In genomic region chr12:94817201-94817600, GRCh38 we compare ENCODE assay signal across 8 cellular contexts.
DNase-seq lines count a peak whose midpoint lies in the region; ATAC-seq, FAIRE-seq and TF ChIP-seq lines count a peak whose summit lies in the region.
"Not testable (repeated sequence)": the region's sequence is repeated elsewhere in the genome, so short reads cannot be mapped to it uniquely, and the experiment has no call there.

No MANE protein-coding gene starts in this region.

- TF ChIP-seq POLR2A in esophagus muscularis mucosa (IDR thresholded peaks at IDR 0.05; ENCODE audit: low read depth): not testable (repeated sequence)

- peak; percentile 5 for FAIRE-seq in GM18507 (lab: Jason Lieb, UNC)

- TF ChIP-seq EP300 in esophagus muscularis mucosa (IDR thresholded peaks at IDR 0.05): not testable (repeated sequence)

- DNase-seq in GM12864 (ENCODE audit: low read depth); GM18507 (ENCODE audit: extremely low spot score, insufficient read length, low read depth); MM.1S; nephron progenitor cell; stimulated activated naive B cell treated with anti-CD40 and anti-IgM and Interleukin-4, amounts not matched to agents 10 μg/mL and 1 μg/mL and 100 μg/mL, for 72 hours: not testable (repeated sequence)
- peak; percentile 31 for DNase-seq in esophagus muscularis mucosa (ENCODE audit: extremely low spot score)

- H3K4me1 ChIP-seq in BLaER1 treated with 17β-estradiol and CSF1 and Interleukin-3, amounts not matched to agents 10 nM and 100 nM: peaks cover 5 to 44% (median 17%) of the 10 kb centered on the region in 10 experiments; a peak in 18 of 20 replicates
- H3K4me1 ChIP-seq in MM.1S (ENCODE audit: low read length) (peaks cover 54% of the 10 kb centered on the region), esophagus muscularis mucosa (peaks cover 0 to 11% (median 9%) of the 10 kb centered on the region in 4 donors)

- H3K9ac ChIP-seq in BLaER1 treated with 17β-estradiol and CSF1 and Interleukin-3, amounts not matched to agents 10 nM and 100 nM: not testable (repeated sequence)
- H3K9ac ChIP-seq in MM.1S (ENCODE audit: low read length) (peak overlapping the region; percentile 54; the same call in 1 of the 2 replicates), SU-DHL-6 (ENCODE audit: low read length) (peak overlapping the region; percentile 52)

- peak overlapping the region in 6 of 11 experiments; percentile 25 to 84 (median 72); a peak in 9 of 22 replicates for H3K4me2 ChIP-seq in BLaER1 treated with 17β-estradiol and CSF1 and Interleukin-3, amounts not matched to agents 10 nM and 100 nM
- H3K4me2 ChIP-seq in MM.1S (ENCODE audit: low read depth, low read length) (peak overlapping the region; percentile 58; the same call in 1 of the 2 replicates), SU-DHL-6 (ENCODE audit: low read depth, low read length, poor library complexity, severe bottlenecking) (peak overlapping the region; percentile 98)

- H4K20me1 ChIP-seq in BLaER1 treated with 17β-estradiol and CSF1 and Interleukin-3, amounts not matched to agents 10 nM and 100 nM; MM.1S (ENCODE audit: insufficient read depth, low read length); SU-DHL-6 (ENCODE audit: low read depth, low read length): not testable (repeated sequence)

- H3K36me3 ChIP-seq in BLaER1 treated with 17β-estradiol and CSF1 and Interleukin-3, amounts not matched to agents 10 nM and 100 nM; MM.1S (replicated peaks; ENCODE audit: insufficient read depth, low read length); esophagus muscularis mucosa: not testable (repeated sequence)
- H3K36me3 ChIP-seq in SU-DHL-6 (ENCODE audit: low read length): peaks cover 20% of the 10 kb centered on the region

- H3K27me3 Mint-ChIP-seq in nephron progenitor cell (ENCODE audit: low read depth, poor library complexity); stimulated activated naive B cell treated with anti-CD40 and anti-IgM and Interleukin-4, amounts not matched to agents 10 μg/mL and 1 μg/mL and 100 μg/mL, for 72 hours: not testable (repeated sequence)

- TF ChIP-seq CTCF in GM12864 (IDR thresholded peaks at IDR 0.05; ENCODE audit: low read depth, low read length, missing control alignments); MM.1S (IDR thresholded peaks at IDR 0.05; ENCODE audit: low read length); SU-DHL-6 (IDR thresholded peaks at IDR 0.05; ENCODE audit: insufficient read depth, low read length, poor library complexity, severe bottlenecking); esophagus muscularis mucosa (IDR thresholded peaks at IDR 0.05); nephron progenitor cell (IDR thresholded peaks at IDR 0.05): not testable (repeated sequence)

- intact Hi-C loops in esophagus muscularis mucosa (cut with DNase I): not testable (repeated sequence)

- not testable (repeated sequence) for H3K27ac ChIP-seq in BLaER1 treated with 17β-estradiol and CSF1 and Interleukin-3, amounts not matched to agents 10 nM and 100 nM; esophagus muscularis mucosa (replicated peaks in 1 of 4)
- peak overlapping the region; percentile 94 for H3K27ac ChIP-seq in MM.1S (ENCODE audit: low read length)
- peak overlapping the region; percentile 97 for H3K27ac ChIP-seq in SU-DHL-6 (ENCODE audit: low read depth, low read length)

- not testable (repeated sequence) for H3K27me3 ChIP-seq in BLaER1 treated with 17β-estradiol and CSF1 and Interleukin-3, amounts not matched to agents 10 nM and 100 nM; MM.1S (replicated peaks; ENCODE audit: insufficient read depth, low read length); SU-DHL-6 (ENCODE audit: low read length); esophagus muscularis mucosa

- not testable (repeated sequence) for H3K4me3 ChIP-seq in BLaER1 treated with 17β-estradiol and CSF1 and Interleukin-3, amounts not matched to agents 10 nM and 100 nM; MM.1S (ENCODE audit: low read length); esophagus muscularis mucosa
- peak overlapping the region; percentile 34; the same call in 1 of the 2 replicates for H3K4me3 ChIP-seq in GM12864 (ENCODE audit: low read depth, low read length)
- peak overlapping the region; percentile 43 for H3K4me3 ChIP-seq in SU-DHL-6 (ENCODE audit: insufficient read depth, low read length, poor library complexity, severe bottlenecking)

- H3K79me2 ChIP-seq in MM.1S (ENCODE audit: low read length): peaks cover 69% of the 10 kb centered on the region
- H3K79me2 ChIP-seq in SU-DHL-6 (ENCODE audit: insufficient read depth, low read length): not testable (repeated sequence)

- H3K9me3 ChIP-seq in BLaER1 treated with 17β-estradiol and CSF1 and Interleukin-3, amounts not matched to agents 10 nM and 100 nM (replicated peaks in 1 of 11): peaks cover 32 to 39% (median 33%) of the 10 kb centered on the region in 11 experiments
- H3K9me3 ChIP-seq in MM.1S (replicated peaks; ENCODE audit: insufficient read depth, low read length): not testable (repeated sequence)
- peaks cover 20% of the 10 kb centered on the region; the same call in 1 of the 2 replicates for H3K9me3 ChIP-seq in SU-DHL-6 (ENCODE audit: insufficient read depth, low read length)
- peaks cover 0 to 24% (median 18%) of the 10 kb centered on the region in 4 donors for H3K9me3 ChIP-seq in esophagus muscularis mucosa

- not testable (repeated sequence) for H2AFZ ChIP-seq in MM.1S (ENCODE audit: low read length)
- H2AFZ ChIP-seq in SU-DHL-6 (ENCODE audit: low read depth, low read length, severe bottlenecking): peak overlapping the region; percentile 44

- peak overlapping the region; percentile 39 for H3K27ac Mint-ChIP-seq in nephron progenitor cell
- peak overlapping the region; percentile 95 for H3K27ac Mint-ChIP-seq in stimulated activated naive B cell treated with anti-CD40 and anti-IgM and Interleukin-4, amounts not matched to agents 10 μg/mL and 1 μg/mL and 100 μg/mL, for 72 hours

- peaks cover 35% of the 10 kb centered on the region for H3K36me3 Mint-ChIP-seq in nephron progenitor cell (ENCODE audit: low read depth)
- peaks cover 41 to 59% of the 10 kb centered on the region in 2 donors for H3K36me3 Mint-ChIP-seq in stimulated activated naive B cell treated with anti-CD40 and anti-IgM and Interleukin-4, amounts not matched to agents 10 μg/mL and 1 μg/mL and 100 μg/mL, for 72 hours

- WGBS in esophagus muscularis mucosa: 92% methylated on average over 15 of the region's 15 CpGs

- H3K4me1 Mint-ChIP-seq in nephron progenitor cell: not testable (repeated sequence)
- peaks cover 43 to 64% of the 10 kb centered on the region in 2 donors for H3K4me1 Mint-ChIP-seq in stimulated activated naive B cell treated with anti-CD40 and anti-IgM and Interleukin-4, amounts not matched to agents 10 μg/mL and 1 μg/mL and 100 μg/mL, for 72 hours

- not testable (repeated sequence) for H3K9me2 ChIP-seq in MM.1S (replicated peaks; ENCODE audit: insufficient read depth, low read length); SU-DHL-6 (replicated peaks; ENCODE audit: insufficient read depth, low read length)

- H3F3A ChIP-seq in MM.1S (ENCODE audit: insufficient read depth, low read length): peaks cover 27% of the 10 kb centered on the region
- H3F3A ChIP-seq in SU-DHL-6 (ENCODE audit: insufficient read depth): peaks cover 46% of the 10 kb centered on the region

- H3K9me3 Mint-ChIP-seq in nephron progenitor cell: peaks cover 53% of the 10 kb centered on the region
- peaks cover 14 to 16% of the 10 kb centered on the region in 2 donors for H3K9me3 Mint-ChIP-seq in stimulated activated naive B cell treated with anti-CD40 and anti-IgM and Interleukin-4, amounts not matched to agents 10 μg/mL and 1 μg/mL and 100 μg/mL, for 72 hours

- ATAC-seq in stimulated activated naive B cell treated with anti-CD40 and anti-IgM and Interleukin-4, amounts not matched to agents 10 μg/mL and 1 μg/mL and 100 μg/mL, for 72 hours (replicated peaks): not testable (repeated sequence)

- not testable (repeated sequence) for H3K4me3 Mint-ChIP-seq in nephron progenitor cell
- H3K4me3 Mint-ChIP-seq in stimulated activated naive B cell treated with anti-CD40 and anti-IgM and Interleukin-4, amounts not matched to agents 10 μg/mL and 1 μg/mL and 100 μg/mL, for 72 hours: peak overlapping the region; percentile 79 to 84
